ENCODE assay signal across 1 cellular context in genomic region chr15:66774001-66774814, GRCh38.
TF ChIP-seq lines count a peak whose summit lies in the region.

No MANE protein-coding gene starts in this region.

TF ChIP-seq in HEK293, 187 proteins besides CTCF, POLR2A, EP300 and RAD21 (continued from another document):
- TF ChIP-seq PATZ1 (tag by site-specific recombination; IDR thresholded peaks at IDR 0.05), result peak; percentile 86
- TF ChIP-seq ZNF426 (tag by site-specific recombination; IDR thresholded peaks at IDR 0.05), result no peak
- TF ChIP-seq ZEB2 (tag by site-specific recombination; IDR thresholded peaks at IDR 0.05), result peak; percentile 59; the same call in 1 of the 2 replicates
- peak; percentile 96 for TF ChIP-seq ZNF561 (tag by site-specific recombination; IDR thresholded peaks at IDR 0.05; ENCODE audit: borderline replicate concordance)
- TF ChIP-seq ZNF362 (tag by site-specific recombination; IDR thresholded peaks at IDR 0.05), result no peak
- no peak; the same call in 1 of the 2 replicates for TF ChIP-seq ZFP37 (tag by site-specific recombination; IDR thresholded peaks at IDR 0.05)
- 0 out of 2 replicates have a peak, but pooled peaks have one; percentile 61 for TF ChIP-seq ZBTB6 (tag by site-specific recombination; IDR thresholded peaks at IDR 0.05)
- TF ChIP-seq ZSCAN4 (tag by site-specific recombination; IDR thresholded peaks at IDR 0.05), result 0 out of 2 replicates have a peak, but pooled peaks have one; percentile 28
- peak; percentile 84 for TF ChIP-seq ZNF2 (tag by site-specific recombination; IDR thresholded peaks at IDR 0.05)
- no peak for TF ChIP-seq ZNF404 (tag by site-specific recombination; IDR thresholded peaks at IDR 0.05)
- peak; percentile 16 for TF ChIP-seq ZBTB26 (tag by site-specific recombination; optimal IDR thresholded peaks at IDR 0.05)
- 0 out of 2 replicates have a peak, but pooled peaks have one; percentile 21 for TF ChIP-seq HIC1 (tag by site-specific recombination; IDR thresholded peaks at IDR 0.05)
- 0 out of 2 replicates have a peak, but pooled peaks have one; percentile 48 for TF ChIP-seq ZNF639 (tag by site-specific recombination; IDR thresholded peaks at IDR 0.05)
- TF ChIP-seq ZNF16 (tag by site-specific recombination; IDR thresholded peaks at IDR 0.05; ENCODE audit: low read depth), result no peak
- TF ChIP-seq ZNF423 (tag by site-specific recombination; IDR thresholded peaks at IDR 0.05), result peak; percentile 92
- 0 out of 2 replicates have a peak, but pooled peaks have one; percentile 39 for TF ChIP-seq ZNF184 (tag by site-specific recombination; IDR thresholded peaks at IDR 0.05)
